Comparison of ENCODE assay signal across 13 cellular contexts in genomic region chr3:149343951-149344350, GRCh38. TPM values are rescaled to one million over a fixed set of nuclear protein-coding genes. Genes with fewer than 3 reads are reported as not detected.
DNase-seq lines count a peak whose midpoint lies in the region; ATAC-seq, FAIRE-seq and TF ChIP-seq lines count a peak whose summit lies in the region.
"Had no signal": no experiment of that assay in that cellular context is flagged by ENCODE, and none has a peak within 500 bp of the region (broad histone marks: within the 10 kb centered on the region; RNA-seq: fewer than 3 reads in every experiment).

No MANE protein-coding gene starts in this region.

- BruUV-seq in PC-9 (replicated peaks; lab: Mats Ljungman, UMichigan): no TSS peak

- ATAC-seq in GM23338 (no peak), Right ventricle myocardium inferior (no peak), GM18502 (IDR thresholded peaks at IDR 0.05; ENCODE audit: poor library complexity, unreplicated experiment) (no peak)
- ATAC-seq: T-cell had no signal

- H3K9me3 ChIP-seq in PC-9 (ENCODE audit: insufficient read depth, low read depth): peaks cover 7% of the 10 kb centered on the region
- no peaks in the 10 kb centered on the region for H3K9me3 ChIP-seq in effector memory CD4-positive, alpha-beta T cell (ENCODE audit: control insufficient read depth, low read length)

- H3K36me3 ChIP-seq in GM23338 (ENCODE audit: insufficient read depth) (no peaks in the 10 kb centered on the region), PC-9 (ENCODE audit: low read depth) (no peaks in the 10 kb centered on the region)
- no peaks in the 10 kb centered on the region for H3K36me3 ChIP-seq in effector memory CD4-positive, alpha-beta T cell (ENCODE audit: control insufficient read depth, insufficient read depth, low read length)

- H3K4me1 Mint-ChIP-seq in GM23338: peaks cover 16% of the 10 kb centered on the region
- H3K4me1 Mint-ChIP-seq in glutamatergic neuron (ENCODE audit: low read depth, unreplicated experiment): no peaks in the 10 kb centered on the region
- H3K4me1 Mint-ChIP-seq: central memory CD8-positive, alpha-beta T cell; T-cell had no signal

- H3K27ac ChIP-seq in GM23338 (ENCODE audit: low read depth): no peak overlapping the region
- H3K27ac ChIP-seq in PC-9: no peak overlapping the region
- no peak overlapping the region for H3K27ac ChIP-seq in effector memory CD4-positive, alpha-beta T cell (ENCODE audit: insufficient read depth, low read length, poor library complexity, severe bottlenecking)

- H4K20me1 ChIP-seq in GM23338 (replicated peaks; ENCODE audit: insufficient read depth) (no peaks in the 10 kb centered on the region), PC-9 (ENCODE audit: insufficient read depth) (no peaks in the 10 kb centered on the region)

- no peaks in the 10 kb centered on the region for H3K79me2 ChIP-seq in GM23338 (replicated peaks; ENCODE audit: insufficient read depth)
- H3K79me2 ChIP-seq in PC-9 (ENCODE audit: low read depth): no peaks in the 10 kb centered on the region

- H3K9me2 ChIP-seq in GM23338 (ENCODE audit: insufficient read depth) (no peaks in the 10 kb centered on the region), PC-9 (ENCODE audit: insufficient read depth) (no peaks in the 10 kb centered on the region)

- CTCF ChIA-PET in PC-9 (lab: Charles Lee): interaction anchor here (0.9 kb wide), 1 partner anchor 44 kb away, joined by 3 read pairs; no protein-coding TSS in a partner anchor

- peaks cover 3% of the 10 kb centered on the region for H3K27me3 Mint-ChIP-seq in GM23338 (ENCODE audit: insufficient read depth, low read depth, poor library complexity)
- H3K27me3 Mint-ChIP-seq in glutamatergic neuron (ENCODE audit: unreplicated experiment): no peaks in the 10 kb centered on the region

- H3K4me1 ChIP-seq in GM23338 (ENCODE audit: insufficient read depth) (peaks cover 8% of the 10 kb centered on the region; the same call in 1 of the 2 replicates), PC-9 (replicated peaks; ENCODE audit: insufficient read depth) (peaks cover 41% of the 10 kb centered on the region)
- H3K4me1 ChIP-seq in effector memory CD4-positive, alpha-beta T cell (ENCODE audit: control insufficient read depth, insufficient read depth, low read length, poor library complexity, severe bottlenecking): no peaks in the 10 kb centered on the region

- intact Hi-C loops in PC-9 (cut with micrococcal nuclease; ENCODE audit: unreplicated experiment) (no loop called here), Right ventricle myocardium inferior (cut with DNase I) (loop anchor here (5.0 kb wide), 1 partner anchor 33 kb away; the partner anchor contains the start of gene TM4SF1)

- H3K27ac Mint-ChIP-seq in GM23338 (no peak overlapping the region), glutamatergic neuron (ENCODE audit: unreplicated experiment) (no peak overlapping the region)
- H3K27ac Mint-ChIP-seq: activated naive CD8-positive, alpha-beta T cell; T-cell had no signal

- H3K9me3 Mint-ChIP-seq in GM23338 (no peaks in the 10 kb centered on the region), glutamatergic neuron (ENCODE audit: unreplicated experiment) (no peaks in the 10 kb centered on the region)
- H3K9me3 Mint-ChIP-seq: central memory CD8-positive, alpha-beta T cell; T-cell had no signal

- FAIRE-seq in D721Med (lab: Jason Lieb, UNC): no peak
- FAIRE-seq: endothelial cell of umbilical vein had no signal

- H3K4me2 ChIP-seq in GM23338 (no peak overlapping the region), PC-9 (no peak overlapping the region)

- H3K36me3 Mint-ChIP-seq in GM23338 (ENCODE audit: low read depth): no peaks in the 10 kb centered on the region
- no peaks in the 10 kb centered on the region for H3K36me3 Mint-ChIP-seq in glutamatergic neuron (ENCODE audit: unreplicated experiment)
- H3K36me3 Mint-ChIP-seq: activated naive CD8-positive, alpha-beta T cell; T-cell had no signal

- POLR2A ChIA-PET in PC-9 (lab: Charles Lee; ENCODE audit: unreplicated experiment): interaction anchor here (0.5 to 0.6 kb wide), 2 partner anchors 43 to 158 kb away, joined by 3 read pairs; no protein-coding TSS in a partner anchor

- H3K4me3 ChIP-seq in GM23338 (no peak overlapping the region), PC-9 (no peak overlapping the region)
- no peak overlapping the region for H3K4me3 ChIP-seq in effector memory CD4-positive, alpha-beta T cell (ENCODE audit: insufficient read depth, low read depth, low read length, poor library complexity, severe bottlenecking)

- TF ChIP-seq CTCF in D721Med (IDR thresholded peaks at IDR 0.05; ENCODE audit: insufficient read depth, missing control alignments) (peak; percentile 28), GM23338 (conservative IDR thresholded peaks at IDR 0.05; ENCODE audit: low read depth in 2 of 2) (peak; percentile 43 to 53), PC-9 (conservative IDR thresholded peaks at IDR 0.05) (0 out of 2 replicates have a peak, but pooled peaks have one; percentile 16), glutamatergic neuron (IDR thresholded peaks at IDR 0.05; ENCODE audit: partially characterized antibody, unreplicated experiment) (peak; percentile 54)

- DNase-seq in D721Med (ENCODE audit: insufficient read length, low spot score): no peak
- peak; percentile 52 for DNase-seq in GM23338 (ENCODE audit: low spot score)
- no peak for DNase-seq in PC-9
- no peak for DNase-seq in glutamatergic neuron
- no peak for DNase-seq in Right ventricle myocardium inferior (ENCODE audit: missing footprints)
- no peak for DNase-seq in effector memory CD4-positive, alpha-beta T cell
- DNase-seq: activated CD4-positive, CD25-positive, alpha-beta regulatory T cell treated with anti-CD3 and anti-CD28 coated beads, Interleukin-2, amount 50 U/mL, for 72 hours; NCI-H187 treated with DMSO at 0.1 percent for 48 hours; T-cell had no signal

- no peaks in the 10 kb centered on the region for H3F3A ChIP-seq in GM23338 (replicated peaks; ENCODE audit: low read depth)
- H3F3A ChIP-seq in PC-9 (ENCODE audit: insufficient read depth, low read depth): peaks cover 25% of the 10 kb centered on the region

- H3K27me3 ChIP-seq in GM23338 (ENCODE audit: insufficient read depth) (no peaks in the 10 kb centered on the region), PC-9 (ENCODE audit: insufficient read depth, low read depth) (no peaks in the 10 kb centered on the region)
- H3K27me3 ChIP-seq in effector memory CD4-positive, alpha-beta T cell (replicated peaks; ENCODE audit: control insufficient read depth, insufficient read depth, low read length, poor library complexity, severe bottlenecking): no peaks in the 10 kb centered on the region

- H3K4me3 Mint-ChIP-seq in GM23338: no peak overlapping the region
- H3K4me3 Mint-ChIP-seq in glutamatergic neuron (ENCODE audit: unreplicated experiment): no peak overlapping the region
- H3K4me3 Mint-ChIP-seq: activated naive CD8-positive, alpha-beta T cell; central memory CD8-positive, alpha-beta T cell; T-cell had no signal

- 0 out of 2 replicates have a peak overlapping the region, but pooled peaks have one; percentile 67 for H2AFZ ChIP-seq in GM23338
- no peak overlapping the region for H2AFZ ChIP-seq in PC-9

TF ChIP-seq in GM23338, 12 proteins besides CTCF, POLR2A, EP300 and RAD21 (continues in another document):
- TF ChIP-seq JUNB (IDR thresholded peaks at IDR 0.05; ENCODE audit: unreplicated experiment) (no peak), EZH2phosphoT487 (IDR thresholded peaks at IDR 0.05; ENCODE audit: unreplicated experiment) (no peak), ZNF114 (CRISPR knock-in tag; IDR thresholded peaks at IDR 0.05) (no peak), NANOG (IDR thresholded peaks at IDR 0.05; ENCODE audit: borderline replicate concordance) (no peak), EZH2 (IDR thresholded peaks at IDR 0.05; ENCODE audit: low read depth, unreplicated experiment) (no peak), REST (IDR thresholded peaks at IDR 0.05; ENCODE audit: unreplicated experiment) (no peak)

RNA-seq across cellular contexts. Expression of gene TM4SF18, which starts 10.5 kb away (rescaled TPM):
- total RNA-seq in GM23338 (2014; rRNA removed; shearing (Covaris generic)): 1.0 and 1.6 TPM in 2 replicates
- 1.4 and 2.0 TPM in 2 replicates for polyA plus RNA-seq in GM23338 (2016; fragmentation: Nextera tagmentation; extraction: Ambion mirVana)
- not detected in 2 replicates for total RNA-seq in PC-9 (2021)
- total RNA-seq in glutamatergic neuron (ENCODE audit: unreplicated experiment): not detected
- 15.8 TPM for total RNA-seq in Right ventricle myocardium inferior
- total RNA-seq: T-cell had no signal

RNA-seq across cellular contexts. Expression of gene TM4SF1, which starts 33.5 kb away (rescaled TPM):
- total RNA-seq in GM23338 (2014; rRNA removed; shearing (Covaris generic)): 0.10 TPM in 1 of 2 replicates, not detected in the other
- 0.49 and 0.74 TPM in 2 replicates for polyA plus RNA-seq in GM23338 (2016; fragmentation: Nextera tagmentation; extraction: Ambion mirVana)
- 146 and 225 TPM in 2 replicates for total RNA-seq in PC-9 (2021)
- not detected for total RNA-seq in glutamatergic neuron (ENCODE audit: unreplicated experiment)
- total RNA-seq in Right ventricle myocardium inferior: 124 TPM

Comparison
In these comparisons a context has a peak if more than half of its experiments do, and no peak if none do; other contexts are left out.
1. RNA of gene TM4SF1, which starts 33.5 kb away (total RNA-seq): 146 to 225 TPM in PC-9 and 124 TPM in Right ventricle myocardium inferior (single experiment); 0.10 TPM in GM23338 and not detected in glutamatergic neuron (single experiment); every median in the first group is over 100 times any median in the second.
2. Peak in every context shown above with its lines, with median percentiles within 50 percentile points of each other: CTCF ChIP-seq.